Comparison of ENCODE assay signal across 8 cellular contexts in the genomic region with DNA sequence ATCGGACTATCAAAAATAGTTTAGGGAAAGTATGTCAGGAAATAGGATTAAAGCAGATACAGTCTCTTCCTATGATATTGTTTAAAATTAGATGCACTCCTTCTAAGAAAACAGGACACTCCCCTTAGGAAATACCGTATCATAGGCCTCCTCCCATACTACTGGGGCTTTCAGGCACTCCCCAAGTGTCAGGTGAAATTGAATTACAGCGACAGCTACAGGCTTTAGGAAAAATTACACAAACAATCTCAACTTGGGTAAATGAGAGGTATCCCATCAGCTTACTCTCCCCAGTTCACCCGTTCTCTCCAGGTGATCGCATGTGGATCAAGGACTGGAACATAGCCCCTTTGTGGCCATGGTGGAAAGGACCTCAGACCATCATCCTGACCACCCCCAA.
A peak's percentile ranks its signal among the peaks of the same experiment; 100 is the strongest.
DNase-seq lines count a peak whose midpoint lies in the region; ATAC-seq, FAIRE-seq and TF ChIP-seq lines count a peak whose summit lies in the region.

No MANE protein-coding gene starts in this region.

- no peaks in the 10 kb centered on the region for H3K4me1 Mint-ChIP-seq in CD4-positive, alpha-beta memory T cell
- peaks cover 0 to 17% of the 10 kb centered on the region in 2 donors for H3K4me1 Mint-ChIP-seq in immature natural killer cell

- peak; percentile 56 for FAIRE-seq in GM12892 (lab: Jason Lieb, UNC)

- CTCF ChIA-PET in CD4-positive, alpha-beta memory T cell (lab: Charles Lee; ENCODE audit: partially characterized antibody), result no interaction called here

- H3K27me3 ChIP-seq in Karpas-422 (ENCODE audit: low read length), result no peaks in the 10 kb centered on the region
- H3K27me3 ChIP-seq in osteoblast (ENCODE audit: insufficient read depth, low read length), result no peaks in the 10 kb centered on the region
- no peaks in the 10 kb centered on the region for H3K27me3 ChIP-seq in CD4-positive, alpha-beta memory T cell (ENCODE audit: insufficient read depth, low read length)

- H3K27ac ChIP-seq in Karpas-422 (ENCODE audit: low read length) (no peak overlapping the region), osteoblast (ENCODE audit: low read depth, low read length) (no peak overlapping the region)
- H3K27ac ChIP-seq in CD4-positive, alpha-beta memory T cell (ENCODE audit: low read depth, low read length), result no peak overlapping the region

- H3K4me2 ChIP-seq in Karpas-422 (ENCODE audit: low read depth, low read length, poor library complexity, severe bottlenecking) (no peak overlapping the region), osteoblast (ENCODE audit: insufficient read depth, low read length) (no peak overlapping the region)

- no peak overlapping the region for H3K4me3 Mint-ChIP-seq in CD4-positive, alpha-beta memory T cell
- no peak overlapping the region for H3K4me3 Mint-ChIP-seq in immature natural killer cell

- TF ChIP-seq POLR2A in GM12892 (IDR thresholded peaks at IDR 0.05; ENCODE audit: low read depth, low read length), result no peak

- H3K27me3 Mint-ChIP-seq in CD4-positive, alpha-beta memory T cell, result peaks cover 5 to 21% of the 10 kb centered on the region in 2 donors
- H3K27me3 Mint-ChIP-seq in immature natural killer cell (ENCODE audit: low read depth in 3 of 3), result peaks cover 0 to 5% (median 3%) of the 10 kb centered on the region in 3 donors

- H3K36me3 ChIP-seq in Karpas-422 (ENCODE audit: insufficient read depth, low read length), result no peaks in the 10 kb centered on the region
- no peaks in the 10 kb centered on the region for H3K36me3 ChIP-seq in osteoblast (ENCODE audit: insufficient read depth, low read length)
- H3K36me3 ChIP-seq in CD4-positive, alpha-beta memory T cell (ENCODE audit: insufficient read depth, low read length), result no peaks in the 10 kb centered on the region

- H3K9me3 ChIP-seq in Karpas-422 (ENCODE audit: low read length) (no peaks in the 10 kb centered on the region), osteoblast (ENCODE audit: low read depth, low read length) (no peaks in the 10 kb centered on the region)
- H3K9me3 ChIP-seq in CD4-positive, alpha-beta memory T cell (ENCODE audit: control insufficient read depth in 1 of 2, low read length in 2 of 2), result no peaks in the 10 kb centered on the region

- H3K79me2 ChIP-seq in Karpas-422 (ENCODE audit: low read length) (no peaks in the 10 kb centered on the region), osteoblast (ENCODE audit: insufficient read depth, low read length) (no peaks in the 10 kb centered on the region)

- POLR2A ChIA-PET in CD4-positive, alpha-beta memory T cell (lab: Charles Lee; ENCODE audit: partially characterized antibody), result no interaction called here

- no peak for ATAC-seq in HG03135 (IDR thresholded peaks at IDR 0.05; ENCODE audit: unreplicated experiment)

- no peak overlapping the region for H3K27ac Mint-ChIP-seq in CD4-positive, alpha-beta memory T cell
- H3K27ac Mint-ChIP-seq in immature natural killer cell, result no peak overlapping the region

- H3K4me1 ChIP-seq in Karpas-422 (ENCODE audit: low read length) (peaks cover 31% of the 10 kb centered on the region), osteoblast (ENCODE audit: insufficient read depth, low read length) (no peaks in the 10 kb centered on the region)
- H3K4me1 ChIP-seq in CD4-positive, alpha-beta memory T cell (ENCODE audit: insufficient read depth, low read length), result no peaks in the 10 kb centered on the region

- DNase-seq in GM12892 (ENCODE audit: insufficient read length) (no peak), Karpas-422 (peak; percentile 63), cardiac fibroblast (ENCODE audit: low read depth in 2 of 2) (peak; percentile 32 to 36), osteoblast (ENCODE audit: insufficient read length, low spot score, missing footprints) (no peak), foreskin fibroblast (no peak), immature natural killer cell (no peak)
- DNase-seq in CD4-positive, alpha-beta memory T cell, result no peak

- TF ChIP-seq CTCF in cardiac fibroblast (IDR thresholded peaks at IDR 0.05; ENCODE audit: low read depth, low read length), result peak; percentile 8
- TF ChIP-seq CTCF in osteoblast (IDR thresholded peaks at IDR 0.05; ENCODE audit: extremely low read depth, low read depth, low read length), result peak; percentile 34
- no peak for TF ChIP-seq CTCF in foreskin fibroblast (IDR thresholded peaks at IDR 0.05; ENCODE audit: low read depth, low read length)

- H2AFZ ChIP-seq in Karpas-422 (ENCODE audit: low read length) (no peak overlapping the region), osteoblast (ENCODE audit: low read length) (no peak overlapping the region)

- intact Hi-C loops in CD4-positive, alpha-beta memory T cell (cut with micrococcal nuclease), result no loop called here

- H4K20me1 ChIP-seq in Karpas-422 (ENCODE audit: insufficient read depth, low read depth, low read length) (no peaks in the 10 kb centered on the region), osteoblast (ENCODE audit: insufficient read depth, low read length) (no peaks in the 10 kb centered on the region)

- peaks cover 0 to 2% (median 0%) of the 10 kb centered on the region in 8 donors for H3K9me3 Mint-ChIP-seq in CD4-positive, alpha-beta memory T cell
- H3K9me3 Mint-ChIP-seq in immature natural killer cell, result no peaks in the 10 kb centered on the region

- H3K4me3 ChIP-seq in Karpas-422 (ENCODE audit: low read length), result no peak overlapping the region
- H3K4me3 ChIP-seq in cardiac fibroblast (replicated peaks in 1 of 2; ENCODE audit: low read depth in 2 of 2, low read length in 2 of 2), result no peak overlapping the region
- H3K4me3 ChIP-seq in osteoblast (ENCODE audit: insufficient read depth, low read length), result no peak overlapping the region
- H3K4me3 ChIP-seq in CD4-positive, alpha-beta memory T cell (ENCODE audit: low read length in 2 of 2), result no peak overlapping the region
- H3K4me3 ChIP-seq in foreskin fibroblast (ENCODE audit: low read depth in 1 of 2, low read length in 2 of 2), result no peak overlapping the region

- H3K9me2 ChIP-seq in Karpas-422 (replicated peaks; ENCODE audit: insufficient read depth, low read length), result no peaks in the 10 kb centered on the region

- H3K9ac ChIP-seq in Karpas-422 (ENCODE audit: low read length), result no peak overlapping the region

- no peaks in the 10 kb centered on the region for H3K36me3 Mint-ChIP-seq in CD4-positive, alpha-beta memory T cell
- no peaks in the 10 kb centered on the region for H3K36me3 Mint-ChIP-seq in immature natural killer cell

Comparison
In these comparisons a context has a peak if more than half of its experiments do, and no peak if none do; other contexts are left out.
1. DNase-seq: peak in Karpas-422 (single experiment) and cardiac fibroblast (2 of 2); none in GM12892 (single experiment), osteoblast (single experiment), CD4-positive, alpha-beta memory T cell (0 of 5), foreskin fibroblast (0 of 2) and immature natural killer cell (0 of 3).